19 cellular contexts compared by ENCODE assay signal in the genomic region with DNA sequence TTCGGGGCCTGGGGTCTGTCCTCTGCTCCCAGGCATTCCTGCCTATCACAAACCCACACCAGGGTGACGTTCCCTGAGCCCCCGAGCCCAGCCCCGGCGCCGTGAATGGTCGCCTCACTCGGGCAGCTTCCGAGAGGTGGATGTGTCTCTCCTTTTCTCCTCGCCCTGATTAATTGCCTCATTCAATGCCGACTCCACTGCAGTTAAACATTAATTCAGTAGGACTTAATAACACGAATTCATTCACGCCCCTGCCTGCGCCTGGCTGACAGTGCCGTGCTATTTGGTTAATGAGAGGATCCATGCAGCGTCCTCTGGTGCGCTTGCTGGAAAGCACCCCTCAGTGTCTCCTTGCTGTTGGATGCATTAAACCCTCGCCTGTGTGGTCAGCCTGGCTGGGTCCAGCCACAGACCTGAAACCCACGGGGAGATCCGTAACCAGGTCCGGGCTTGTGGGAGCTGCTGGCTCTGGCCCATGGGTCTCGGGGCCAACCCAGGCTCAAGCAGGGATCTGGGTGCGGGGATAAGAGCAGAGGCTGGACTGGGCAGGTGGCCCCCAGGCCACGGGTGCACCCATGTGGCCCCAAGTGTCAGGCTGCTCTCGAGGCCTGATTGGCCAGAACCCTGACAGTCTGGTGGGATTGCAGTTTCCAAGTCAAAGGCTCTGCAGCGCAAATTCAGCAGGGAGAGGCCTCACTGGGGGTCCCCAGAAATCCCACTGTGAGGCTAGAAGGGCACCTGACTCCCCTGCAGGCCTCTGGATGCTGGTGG. TPM values are rescaled to one million over a fixed set of nuclear protein-coding genes. Genes with fewer than 3 reads are reported as not detected.
DNase-seq lines count a peak whose midpoint lies in the region; ATAC-seq, FAIRE-seq and TF ChIP-seq lines count a peak whose summit lies in the region.
"Had no signal": no experiment of that assay in that cellular context is flagged by ENCODE, and none has a peak within 500 bp of the region (broad histone marks: within the 10 kb centered on the region; RNA-seq: fewer than 3 reads in every experiment).

No MANE protein-coding gene starts in this region.

- H3K4me3 ChIP-seq in WERI-Rb-1 (ENCODE audit: low read depth, low read length) = no peak overlapping the region

- TF ChIP-seq CTCF in WERI-Rb-1 (IDR thresholded peaks at IDR 0.05; ENCODE audit: low read depth, low read length) = no peak

- FAIRE-seq in GM12891 (lab: Jason Lieb, UNC) = no peak
- FAIRE-seq: A204.1 had no signal

- no peaks in the 10 kb centered on the region for H3K27me3 ChIP-seq in WERI-Rb-1 (ENCODE audit: insufficient read depth, low read depth, severe bottlenecking)

- H3K36me3 ChIP-seq in WERI-Rb-1 = no peaks in the 10 kb centered on the region; the same call in 1 of the 2 replicates

- no peak for TF ChIP-seq POLR2A in GM12891 (IDR thresholded peaks at IDR 0.05; ENCODE audit: low read depth, low read length)

- in situ Hi-C loops in Caki2 (cut with HindIII; ENCODE audit: low pct_unique_long_range_greater_than_20kb, low sequenced_read_pairs) = no loop called here

- no peaks in the 10 kb centered on the region for H3K9me3 ChIP-seq in WERI-Rb-1 (ENCODE audit: severe bottlenecking)

- peak overlapping the region; percentile 37; the same call in 1 of the 2 replicates for H3K27ac ChIP-seq in WERI-Rb-1

- DNase-seq in Caki2 (ENCODE audit: low read depth) (peak; percentile 45), WERI-Rb-1 (no peak), left kidney (ENCODE audit: low read depth, low spot score) (peak; percentile 62), renal cortical epithelial cell (ENCODE audit: low read depth) (peak; percentile 68), NCI-H69 (lab: John Stamatoyannopoulos, UW) (no peak), GM12891 (ENCODE audit: insufficient read length, low spot score) (no peak)
- DNase-seq: DMS 273 treated with DMSO at 0.1 percent for 48 hours; DMS79 treated with DMSO at 0.1 percent for 48 hours; KBM-7; NCI-H1092 treated with DMSO at 0.1 percent for 48 hours; NCI-H1436 treated with DMSO at 0.1 percent for 48 hours; NCI-H1930; NCI-H226; NCI-H510A treated with DMSO at 0.1 percent for 48 hours; NCI-H774; NK-92 treated with Interleukin-12 subunit alpha and Interleukin-12 subunit beta, amount 100 ng/mL, for 24 hours; Right ventricle myocardium superior had no signal

- no peak for ATAC-seq in GM18511 (IDR thresholded peaks at IDR 0.05; ENCODE audit: unreplicated experiment)

TF ChIP-seq in GM12891, 5 proteins besides CTCF, POLR2A, EP300 and RAD21:
- TF ChIP-seq SPI1 (IDR thresholded peaks at IDR 0.05; ENCODE audit: low read depth, low read length) (no peak), PAX5 (IDR thresholded peaks at IDR 0.05; ENCODE audit: insufficient read depth, low read length, severe bottlenecking) (no peak), POU2F2 (IDR thresholded peaks at IDR 0.05; ENCODE audit: low read depth, low read length) (no peak), POLR2AphosphoS5 (IDR thresholded peaks at IDR 0.05; ENCODE audit: low read depth, low read length) (no peak), TAF1 (IDR thresholded peaks at IDR 0.05; ENCODE audit: low read depth, low read length) (no peak)

RNA-seq across cellular contexts. Expression of a gene that starts 55.4 kb away (rescaled TPM):
- 6.7 and 8.3 TPM in 2 replicates for total RNA-seq in Caki2 (2014; rRNA removed; shearing (Covaris generic); ENCODE audit: low replicate concordance)
- 2.6 and 10.6 TPM in 2 replicates for total RNA-seq in renal cortical epithelial cell
- polyA plus RNA-seq in GM12891 (2012; ENCODE audit: low read depth, missing spikeins) = 14.6 TPM

Comparison
In these comparisons a context has a peak if more than half of its experiments do, and no peak if none do; other contexts are left out.
1. DNase-seq: peak in Caki2 (single experiment), left kidney (single experiment) and renal cortical epithelial cell (single experiment); none in WERI-Rb-1 (single experiment), NCI-H69 (single experiment) and GM12891 (single experiment).